Comparison of ENCODE assay signal across 16 cellular contexts in the genomic region with DNA sequence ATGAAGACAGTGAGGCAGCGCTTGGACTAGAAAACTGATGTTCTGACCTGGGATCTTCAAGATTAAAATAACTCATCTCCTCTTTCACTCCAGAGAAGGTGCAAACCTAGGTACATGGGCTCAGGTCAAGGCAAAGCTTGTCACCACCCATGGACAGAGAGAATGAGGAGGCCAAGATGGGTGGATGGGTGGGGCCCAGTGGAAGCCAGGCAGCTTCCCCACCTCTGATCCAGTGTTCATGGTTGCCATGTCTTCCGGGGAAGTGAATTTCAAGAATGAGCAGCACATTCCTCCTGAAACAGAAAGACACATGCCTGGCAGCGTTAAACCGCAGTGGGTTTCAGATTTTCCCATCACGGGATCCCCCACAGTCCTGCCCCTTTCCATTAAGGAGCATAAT.
DNase-seq lines count a peak whose midpoint lies in the region; ATAC-seq and TF ChIP-seq lines count a peak whose summit lies in the region.
"Had no signal": no experiment of that assay in that cellular context is flagged by ENCODE, and none has a peak within 500 bp of the region (broad histone marks: within the 10 kb centered on the region; RNA-seq: fewer than 3 reads in every experiment).

No MANE protein-coding gene starts in this region.

- in situ Hi-C loops in gastrocnemius medialis (cut with MboI; ENCODE audit: low sequenced_read_pairs in 4 of 4): no loop called here

- TF ChIP-seq POLR2A in spleen (IDR thresholded peaks at IDR 0.05) (no peak), gastrocnemius medialis (IDR thresholded peaks at IDR 0.05) (no peak)

- H3K9me3 Mint-ChIP-seq in brain: peaks cover 0 to 4% (median 0%) of the 10 kb centered on the region in 5 experiments
- H3K9me3 Mint-ChIP-seq in neural crest cell: no peaks in the 10 kb centered on the region
- H3K9me3 Mint-ChIP-seq in progenitor cell of endocrine pancreas (ENCODE audit: low read depth): no peaks in the 10 kb centered on the region
- H3K9me3 Mint-ChIP-seq: CD4-positive, alpha-beta memory T cell; GM23338; H9 had no signal

- peak overlapping the region in 4 of 5 experiments; percentile 21 to 93 (median 56) for H3K27ac Mint-ChIP-seq in brain
- peak overlapping the region; percentile 62 for H3K27ac Mint-ChIP-seq in neural crest cell (ENCODE audit: unreplicated experiment)
- no peak overlapping the region for H3K27ac Mint-ChIP-seq in progenitor cell of endocrine pancreas
- H3K27ac Mint-ChIP-seq: GM23338 had no signal

- H3K4me1 Mint-ChIP-seq in brain: peaks cover 71% of the 10 kb centered on the region
- peaks cover 41% of the 10 kb centered on the region for H3K4me1 Mint-ChIP-seq in neural crest cell
- H3K4me1 Mint-ChIP-seq in progenitor cell of endocrine pancreas (ENCODE audit: low read depth): no peaks in the 10 kb centered on the region
- H3K4me1 Mint-ChIP-seq: CD4-positive, alpha-beta memory T cell; GM23338 had no signal

- peaks cover 5% of the 10 kb centered on the region for H3K27me3 Mint-ChIP-seq in brain
- peaks cover 3% of the 10 kb centered on the region for H3K27me3 Mint-ChIP-seq in neural crest cell (ENCODE audit: low read depth)
- no peaks in the 10 kb centered on the region for H3K27me3 Mint-ChIP-seq in progenitor cell of endocrine pancreas

- H3K36me3 Mint-ChIP-seq in brain: no peaks in the 10 kb centered on the region
- H3K36me3 Mint-ChIP-seq in neural crest cell (ENCODE audit: low read depth): no peaks in the 10 kb centered on the region
- H3K36me3 Mint-ChIP-seq in progenitor cell of endocrine pancreas (ENCODE audit: insufficient read depth): no peaks in the 10 kb centered on the region
- H3K36me3 Mint-ChIP-seq: CD4-positive, alpha-beta memory T cell had no signal

- no peaks in the 10 kb centered on the region for H3K9me3 ChIP-seq in spleen
- no peaks in the 10 kb centered on the region for H3K9me3 ChIP-seq in gastrocnemius medialis

- DNase-seq in ELF-1 (ENCODE audit: low read depth, low spot score) (peak; percentile 0), neural crest cell (ENCODE audit: low read depth, low spot score) (no peak), spleen (peak; percentile 43), progenitor cell of endocrine pancreas (ENCODE audit: low spot score, unreplicated experiment) (no peak), gastrocnemius medialis (no peak)
- DNase-seq: C1 segment of cervical spinal cord; CD4-positive, alpha-beta memory T cell; COR-L47; DMS 273 treated with DMSO at 0.1 percent for 48 hours; DND-41; GDM1; H9 had no signal

- H3K4me3 ChIP-seq in spleen: no peak overlapping the region
- no peak overlapping the region for H3K4me3 ChIP-seq in gastrocnemius medialis
- H3K4me3 ChIP-seq: GM12878, GM23338 had no signal

- H3K27me3 ChIP-seq in spleen (replicated peaks in 1 of 7): no peaks in the 10 kb centered on the region
- H3K27me3 ChIP-seq in gastrocnemius medialis: no peaks in the 10 kb centered on the region

- no peaks in the 10 kb centered on the region for H3K36me3 ChIP-seq in spleen
- no peaks in the 10 kb centered on the region for H3K36me3 ChIP-seq in gastrocnemius medialis

- peak overlapping the region in 2 of 8 donors; percentile 74 to 84 for H3K27ac ChIP-seq in spleen
- H3K27ac ChIP-seq in gastrocnemius medialis: no peak overlapping the region

- intact Hi-C loops in spleen (cut with DNase I; ENCODE audit: low total_unique reads) (no loop called here), gastrocnemius medialis (cut with DNase I; ENCODE audit: low total_unique reads) (no loop called here)

- WGBS in spleen, 5 donors: 90 to 96% (median 93%) methylated on average over 5 of the region's 5 CpGs

- ATAC-seq in gastrocnemius medialis: no peak
- ATAC-seq: GM12878, HCT116 had no signal

- no peak overlapping the region for H3K4me3 Mint-ChIP-seq in brain
- no peak overlapping the region for H3K4me3 Mint-ChIP-seq in neural crest cell
- H3K4me3 Mint-ChIP-seq in progenitor cell of endocrine pancreas (ENCODE audit: low read depth): no peak overlapping the region
- H3K4me3 Mint-ChIP-seq: CD4-positive, alpha-beta memory T cell; GM23338; H9 had no signal

- H3K4me1 ChIP-seq in spleen: peaks cover 0 to 21% (median 13%) of the 10 kb centered on the region in 6 donors
- no peaks in the 10 kb centered on the region for H3K4me1 ChIP-seq in gastrocnemius medialis

- no peak for TF ChIP-seq CTCF in brain (conservative IDR thresholded peaks at IDR 0.05)
- no peak for TF ChIP-seq CTCF in neural crest cell (conservative IDR thresholded peaks at IDR 0.05)
- no peak for TF ChIP-seq CTCF in spleen (IDR thresholded peaks at IDR 0.05 in 8 of 11, conservative IDR thresholded peaks at IDR 0.05 in 3 of 11)
- no peak for TF ChIP-seq CTCF in progenitor cell of endocrine pancreas (IDR thresholded peaks at IDR 0.05; ENCODE audit: unreplicated experiment)
- no peak for TF ChIP-seq CTCF in gastrocnemius medialis (IDR thresholded peaks at IDR 0.05 in 4 of 5, conservative IDR thresholded peaks at IDR 0.05 in 1 of 5)

Comparison
In these comparisons a context has a peak if more than half of its experiments do, and no peak if none do; other contexts are left out.
1. DNase-seq: peak in ELF-1 (single experiment) and spleen (single experiment); none in neural crest cell (single experiment), progenitor cell of endocrine pancreas (single experiment) and gastrocnemius medialis (0 of 2).